In genomic region chrX:55160685-55161552, GRCh38 we compare ENCODE assay signal across 1 cellular context.
TF ChIP-seq lines count a peak whose summit lies in the region.

No MANE protein-coding gene starts in this region.

TF ChIP-seq in HepG2, 621 proteins besides CTCF, POLR2A, EP300 and RAD21 (continued from another document and continues in another):
- TF ChIP-seq THAP9 (CRISPR knock-in tag; IDR thresholded peaks at IDR 0.05; ENCODE audit: borderline replicate concordance) (no peak), MED8 (CRISPR knock-in tag; IDR thresholded peaks at IDR 0.05; ENCODE audit: insufficient replicate concordance) (no peak), PRMT3 (CRISPR knock-in tag; IDR thresholded peaks at IDR 0.05; ENCODE audit: borderline replicate concordance, low read depth) (no peak), ZNF512B (CRISPR knock-in tag; IDR thresholded peaks at IDR 0.05; ENCODE audit: borderline replicate concordance) (no peak), FOXK1 (CRISPR knock-in tag; IDR thresholded peaks at IDR 0.05; ENCODE audit: borderline replicate concordance, low read depth) (no peak), MEIS2 (CRISPR knock-in tag; IDR thresholded peaks at IDR 0.05) (peak; percentile 29; the same call in 1 of the 2 replicates), ZNF318 (CRISPR knock-in tag; IDR thresholded peaks at IDR 0.05) (no peak), CEBPB (IDR thresholded peaks at IDR 0.05; ENCODE audit: borderline replicate concordance, low read depth, low read length) (no peak), ZBTB34 (CRISPR knock-in tag; IDR thresholded peaks at IDR 0.05) (no peak), ZNF124 (CRISPR knock-in tag; IDR thresholded peaks at IDR 0.05) (no peak), ZMYM2 (CRISPR knock-in tag; IDR thresholded peaks at IDR 0.05) (0 out of 2 replicates have a peak, but pooled peaks have one; percentile 46), ZBTB42 (CRISPR knock-in tag; IDR thresholded peaks at IDR 0.05) (no peak), ZNF160 (CRISPR knock-in tag; IDR thresholded peaks at IDR 0.05) (no peak), SYNCRIP (IDR thresholded peaks at IDR 0.05; ENCODE audit: insufficient read depth, low read depth, low read length) (no peak), SP2 (CRISPR knock-in tag; IDR thresholded peaks at IDR 0.05) (peak; percentile 85), DR1 (CRISPR knock-in tag; IDR thresholded peaks at IDR 0.05) (no peak; the same call in 1 of the 2 replicates), TAF1 (CRISPR knock-in tag; IDR thresholded peaks at IDR 0.05) (peak; percentile 67), ZNF83 (CRISPR knock-in tag; IDR thresholded peaks at IDR 0.05; ENCODE audit: borderline replicate concordance) (no peak), TGIF2 (CRISPR knock-in tag; IDR thresholded peaks at IDR 0.05) (no peak; the same call in 1 of the 2 replicates), ZNF207 (IDR thresholded peaks at IDR 0.05; ENCODE audit: borderline replicate concordance) (no peak), HNRNPUL1 (IDR thresholded peaks at IDR 0.05; ENCODE audit: low read depth, low read length) (no peak), ZFX (CRISPR knock-in tag; IDR thresholded peaks at IDR 0.05; ENCODE audit: low read depth) (peak; percentile 71), CERS6 (CRISPR knock-in tag; IDR thresholded peaks at IDR 0.05) (no peak), GLMP (CRISPR knock-in tag; IDR thresholded peaks at IDR 0.05; ENCODE audit: borderline replicate concordance) (no peak), ZNF564 (CRISPR knock-in tag; IDR thresholded peaks at IDR 0.05) (peak; percentile 74; the same call in 1 of the 2 replicates), ZNF20 (CRISPR knock-in tag; IDR thresholded peaks at IDR 0.05) (no peak), ZNF232 (CRISPR knock-in tag; IDR thresholded peaks at IDR 0.05; ENCODE audit: borderline replicate concordance) (no peak), ZSCAN21 (CRISPR knock-in tag; IDR thresholded peaks at IDR 0.05; ENCODE audit: borderline replicate concordance) (no peak; the same call in 1 of the 2 replicates), TARDBP (CRISPR knock-in tag; IDR thresholded peaks at IDR 0.05) (no peak), TCF12 (IDR thresholded peaks at IDR 0.05) (no peak), TCF12 (CRISPR knock-in tag; IDR thresholded peaks at IDR 0.05) (no peak), NPAS2 (CRISPR knock-in tag; IDR thresholded peaks at IDR 0.05; ENCODE audit: borderline replicate concordance) (no peak), ADNP (CRISPR knock-in tag; IDR thresholded peaks at IDR 0.05) (no peak), RFXANK (CRISPR knock-in tag; IDR thresholded peaks at IDR 0.05) (no peak), NCOA2 (CRISPR knock-in tag; IDR thresholded peaks at IDR 0.05) (peak; percentile 23; the same call in 1 of the 2 replicates), KDM2A (CRISPR knock-in tag; IDR thresholded peaks at IDR 0.05; ENCODE audit: borderline replicate concordance, low read depth) (peak; percentile 51; the same call in 1 of the 2 replicates), MTF1 (CRISPR knock-in tag; IDR thresholded peaks at IDR 0.05) (no peak), MAZ (IDR thresholded peaks at IDR 0.05; ENCODE audit: borderline replicate concordance, low read depth, low read length) (no peak), MAZ (CRISPR knock-in tag; IDR thresholded peaks at IDR 0.05; ENCODE audit: low read depth) (peak; percentile 31; the same call in 1 of the 2 replicates), ZNF446 (CRISPR knock-in tag; IDR thresholded peaks at IDR 0.05) (no peak), RNF2 (conservative IDR thresholded peaks at IDR 0.05; ENCODE audit: low read depth) (0 out of 2 replicates have a peak, but pooled peaks have one; percentile 41), XRCC5 (optimal IDR thresholded peaks at IDR 0.05; ENCODE audit: low read length) (peak; percentile 25), ZNF839 (CRISPR knock-in tag; IDR thresholded peaks at IDR 0.05; ENCODE audit: borderline replicate concordance) (no peak), ZNF574 (CRISPR knock-in tag; IDR thresholded peaks at IDR 0.05) (peak; percentile 35; the same call in 1 of the 2 replicates)
